ENCODE assay signal across 1 cellular context in genomic region chr10:62681211-62681940, GRCh38.
A peak's percentile ranks its signal among the peaks of the same experiment; 100 is the strongest.
TF ChIP-seq lines count a peak whose summit lies in the region.

No MANE protein-coding gene starts in this region.

TF ChIP-seq in GM12878, 131 proteins besides CTCF, POLR2A, EP300 and RAD21 (continued from another document):
- TF ChIP-seq, protein P1, sequence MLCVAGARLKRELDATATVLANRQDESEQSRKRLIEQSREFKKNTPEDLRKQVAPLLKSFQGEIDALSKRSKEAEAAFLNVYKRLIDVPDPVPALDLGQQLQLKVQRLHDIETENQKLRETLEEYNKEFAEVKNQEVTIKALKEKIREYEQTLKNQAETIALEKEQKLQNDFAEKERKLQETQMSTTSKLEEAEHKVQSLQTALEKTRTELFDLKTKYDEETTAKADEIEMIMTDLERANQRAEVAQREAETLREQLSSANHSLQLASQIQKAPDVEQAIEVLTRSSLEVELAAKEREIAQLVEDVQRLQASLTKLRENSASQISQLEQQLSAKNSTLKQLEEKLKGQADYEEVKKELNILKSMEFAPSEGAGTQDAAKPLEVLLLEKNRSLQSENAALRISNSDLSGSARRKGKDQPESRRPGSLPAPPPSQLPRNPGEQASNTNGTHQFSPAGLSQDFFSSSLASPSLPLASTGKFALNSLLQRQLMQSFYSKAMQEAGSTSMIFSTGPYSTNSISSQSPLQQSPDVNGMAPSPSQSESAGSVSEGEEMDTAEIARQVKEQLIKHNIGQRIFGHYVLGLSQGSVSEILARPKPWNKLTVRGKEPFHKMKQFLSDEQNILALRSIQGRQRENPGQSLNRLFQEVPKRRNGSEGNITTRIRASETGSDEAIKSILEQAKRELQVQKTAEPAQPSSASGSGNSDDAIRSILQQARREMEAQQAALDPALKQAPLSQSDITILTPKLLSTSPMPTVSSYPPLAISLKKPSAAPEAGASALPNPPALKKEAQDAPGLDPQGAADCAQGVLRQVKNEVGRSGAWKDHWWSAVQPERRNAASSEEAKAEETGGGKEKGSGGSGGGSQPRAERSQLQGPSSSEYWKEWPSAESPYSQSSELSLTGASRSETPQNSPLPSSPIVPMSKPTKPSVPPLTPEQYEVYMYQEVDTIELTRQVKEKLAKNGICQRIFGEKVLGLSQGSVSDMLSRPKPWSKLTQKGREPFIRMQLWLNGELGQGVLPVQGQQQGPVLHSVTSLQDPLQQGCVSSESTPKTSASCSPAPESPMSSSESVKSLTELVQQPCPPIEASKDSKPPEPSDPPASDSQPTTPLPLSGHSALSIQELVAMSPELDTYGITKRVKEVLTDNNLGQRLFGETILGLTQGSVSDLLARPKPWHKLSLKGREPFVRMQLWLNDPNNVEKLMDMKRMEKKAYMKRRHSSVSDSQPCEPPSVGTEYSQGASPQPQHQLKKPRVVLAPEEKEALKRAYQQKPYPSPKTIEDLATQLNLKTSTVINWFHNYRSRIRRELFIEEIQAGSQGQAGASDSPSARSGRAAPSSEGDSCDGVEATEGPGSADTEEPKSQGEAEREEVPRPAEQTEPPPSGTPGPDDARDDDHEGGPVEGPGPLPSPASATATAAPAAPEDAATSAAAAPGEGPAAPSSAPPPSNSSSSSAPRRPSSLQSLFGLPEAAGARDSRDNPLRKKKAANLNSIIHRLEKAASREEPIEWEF (IDR thresholded peaks at IDR 0.05; ENCODE audit: insufficient replicate concordance, low read depth, low read length) = peak; percentile 71
- TF ChIP-seq POLR2AphosphoS2 (IDR thresholded peaks at IDR 0.05; ENCODE audit: low read depth, low read length) (no peak), NBN (IDR thresholded peaks at IDR 0.05) (peak; percentile 98), SUZ12 (IDR thresholded peaks at IDR 0.05; ENCODE audit: unreplicated experiment) (no peak), BCL3 (IDR thresholded peaks at IDR 0.05; ENCODE audit: borderline replicate concordance, insufficient read depth, low read depth, low read length, poor library complexity, severe bottlenecking) (peak; percentile 85), NR2C1 (IDR thresholded peaks at IDR 0.05) (no peak), ZNF622 (IDR thresholded peaks at IDR 0.05) (no peak), JUND (IDR thresholded peaks at IDR 0.05; ENCODE audit: low read depth, low read length) (no peak), YY1 (IDR thresholded peaks at IDR 0.05; ENCODE audit: low read depth, low read length) (peak; percentile 87), PAX5 (IDR thresholded peaks at IDR 0.05; ENCODE audit: borderline replicate concordance, low read depth, low read length) (peak; percentile 74), HDGF (IDR thresholded peaks at IDR 0.05) (0 out of 2 replicates have a peak, but pooled peaks have one; percentile 68), RELB (IDR thresholded peaks at IDR 0.05; ENCODE audit: low read depth) (peak; percentile 94), TCF7 (IDR thresholded peaks at IDR 0.05; ENCODE audit: borderline replicate concordance) (peak; percentile 57; the same call in 1 of the 2 replicates), TBL1XR1 (IDR thresholded peaks at IDR 0.05; ENCODE audit: low read depth, low read length) (peak; percentile 97), LARP7 (IDR thresholded peaks at IDR 0.05) (no peak; the same call in 1 of the 2 replicates), RCOR1 (conservative IDR thresholded peaks at IDR 0.05; ENCODE audit: low read depth, low read length) (no peak), KLF5 (IDR thresholded peaks at IDR 0.05; ENCODE audit: partially characterized antibody) (peak; percentile 80), E4F1 (IDR thresholded peaks at IDR 0.05; ENCODE audit: borderline replicate concordance, partially characterized antibody) (no peak), ZNF24 (IDR thresholded peaks at IDR 0.05) (peak; percentile 48; the same call in 1 of the 2 replicates), STAT1 (conservative IDR thresholded peaks at IDR 0.05) (0 out of 2 replicates have a peak, but pooled peaks have one; percentile 68), MEF2B (IDR thresholded peaks at IDR 0.05; ENCODE audit: partially characterized antibody, poor library complexity, severe bottlenecking) (peak; percentile 89), E2F4 (IDR thresholded peaks at IDR 0.05; ENCODE audit: low read depth, low read length) (no peak), NR2C2 (IDR thresholded peaks at IDR 0.05; ENCODE audit: borderline replicate concordance, control insufficient read depth, insufficient read length, low read depth) (no peak), IRF4 (IDR thresholded peaks at IDR 0.05; ENCODE audit: low read depth, low read length) (0 out of 2 replicates have a peak, but pooled peaks have one; percentile 27), ZBED1 (IDR thresholded peaks at IDR 0.05; ENCODE audit: borderline replicate concordance) (peak; percentile 84; the same call in 1 of the 2 replicates), SMC3 (IDR thresholded peaks at IDR 0.05; ENCODE audit: borderline replicate concordance, low read length) (peak; percentile 57; the same call in 1 of the 2 replicates), TARDBP (IDR thresholded peaks at IDR 0.05; ENCODE audit: borderline replicate concordance) (peak; percentile 63; the same call in 1 of the 2 replicates), TAF1 (IDR thresholded peaks at IDR 0.05; ENCODE audit: borderline replicate concordance, low read depth, low read length) (no peak; the same call in 1 of the 2 replicates), ATF7 (IDR thresholded peaks at IDR 0.05; ENCODE audit: low read depth) (peak; percentile 93)
- TF ChIP-seq, protein P2, sequence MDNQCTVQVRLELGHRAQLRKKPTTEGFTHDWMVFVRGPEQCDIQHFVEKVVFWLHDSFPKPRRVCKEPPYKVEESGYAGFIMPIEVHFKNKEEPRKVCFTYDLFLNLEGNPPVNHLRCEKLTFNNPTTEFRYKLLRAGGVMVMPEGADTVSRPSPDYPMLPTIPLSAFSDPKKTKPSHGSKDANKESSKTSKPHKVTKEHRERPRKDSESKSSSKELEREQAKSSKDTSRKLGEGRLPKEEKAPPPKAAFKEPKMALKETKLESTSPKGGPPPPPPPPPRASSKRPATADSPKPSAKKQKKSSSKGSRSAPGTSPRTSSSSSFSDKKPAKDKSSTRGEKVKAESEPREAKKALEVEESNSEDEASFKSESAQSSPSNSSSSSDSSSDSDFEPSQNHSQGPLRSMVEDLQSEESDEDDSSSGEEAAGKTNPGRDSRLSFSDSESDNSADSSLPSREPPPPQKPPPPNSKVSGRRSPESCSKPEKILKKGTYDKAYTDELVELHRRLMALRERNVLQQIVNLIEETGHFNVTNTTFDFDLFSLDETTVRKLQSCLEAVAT (IDR thresholded peaks at IDR 0.05) = peak; percentile 95
- TF ChIP-seq, protein P3, sequence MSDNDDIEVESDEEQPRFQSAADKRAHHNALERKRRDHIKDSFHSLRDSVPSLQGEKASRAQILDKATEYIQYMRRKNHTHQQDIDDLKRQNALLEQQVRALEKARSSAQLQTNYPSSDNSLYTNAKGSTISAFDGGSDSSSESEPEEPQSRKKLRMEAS (IDR thresholded peaks at IDR 0.05; ENCODE audit: low read depth, low read length) = no peak; the same call in 1 of the 2 replicates
- TF ChIP-seq, protein P4, sequence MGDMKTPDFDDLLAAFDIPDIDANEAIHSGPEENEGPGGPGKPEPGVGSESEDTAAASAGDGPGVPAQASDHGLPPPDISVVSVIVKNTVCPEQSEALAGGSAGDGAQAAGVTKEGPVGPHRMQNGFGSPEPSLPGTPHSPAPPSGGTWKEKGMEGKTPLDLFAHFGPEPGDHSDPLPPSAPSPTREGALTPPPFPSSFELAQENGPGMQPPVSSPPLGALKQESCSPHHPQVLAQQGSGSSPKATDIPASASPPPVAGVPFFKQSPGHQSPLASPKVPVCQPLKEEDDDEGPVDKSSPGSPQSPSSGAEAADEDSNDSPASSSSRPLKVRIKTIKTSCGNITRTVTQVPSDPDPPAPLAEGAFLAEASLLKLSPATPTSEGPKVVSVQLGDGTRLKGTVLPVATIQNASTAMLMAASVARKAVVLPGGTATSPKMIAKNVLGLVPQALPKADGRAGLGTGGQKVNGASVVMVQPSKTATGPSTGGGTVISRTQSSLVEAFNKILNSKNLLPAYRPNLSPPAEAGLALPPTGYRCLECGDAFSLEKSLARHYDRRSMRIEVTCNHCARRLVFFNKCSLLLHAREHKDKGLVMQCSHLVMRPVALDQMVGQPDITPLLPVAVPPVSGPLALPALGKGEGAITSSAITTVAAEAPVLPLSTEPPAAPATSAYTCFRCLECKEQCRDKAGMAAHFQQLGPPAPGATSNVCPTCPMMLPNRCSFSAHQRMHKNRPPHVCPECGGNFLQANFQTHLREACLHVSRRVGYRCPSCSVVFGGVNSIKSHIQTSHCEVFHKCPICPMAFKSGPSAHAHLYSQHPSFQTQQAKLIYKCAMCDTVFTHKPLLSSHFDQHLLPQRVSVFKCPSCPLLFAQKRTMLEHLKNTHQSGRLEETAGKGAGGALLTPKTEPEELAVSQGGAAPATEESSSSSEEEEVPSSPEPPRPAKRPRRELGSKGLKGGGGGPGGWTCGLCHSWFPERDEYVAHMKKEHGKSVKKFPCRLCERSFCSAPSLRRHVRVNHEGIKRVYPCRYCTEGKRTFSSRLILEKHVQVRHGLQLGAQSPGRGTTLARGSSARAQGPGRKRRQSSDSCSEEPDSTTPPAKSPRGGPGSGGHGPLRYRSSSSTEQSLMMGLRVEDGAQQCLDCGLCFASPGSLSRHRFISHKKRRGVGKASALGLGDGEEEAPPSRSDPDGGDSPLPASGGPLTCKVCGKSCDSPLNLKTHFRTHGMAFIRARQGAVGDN (IDR thresholded peaks at IDR 0.05) = peak; percentile 42; the same call in 1 of the 2 replicates
- TF ChIP-seq, protein P5, sequence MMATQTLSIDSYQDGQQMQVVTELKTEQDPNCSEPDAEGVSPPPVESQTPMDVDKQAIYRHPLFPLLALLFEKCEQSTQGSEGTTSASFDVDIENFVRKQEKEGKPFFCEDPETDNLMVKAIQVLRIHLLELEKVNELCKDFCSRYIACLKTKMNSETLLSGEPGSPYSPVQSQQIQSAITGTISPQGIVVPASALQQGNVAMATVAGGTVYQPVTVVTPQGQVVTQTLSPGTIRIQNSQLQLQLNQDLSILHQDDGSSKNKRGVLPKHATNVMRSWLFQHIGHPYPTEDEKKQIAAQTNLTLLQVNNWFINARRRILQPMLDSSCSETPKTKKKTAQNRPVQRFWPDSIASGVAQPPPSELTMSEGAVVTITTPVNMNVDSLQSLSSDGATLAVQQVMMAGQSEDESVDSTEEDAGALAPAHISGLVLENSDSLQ (IDR thresholded peaks at IDR 0.05) = peak; percentile 65; the same call in 1 of the 2 replicates
TF ChIP-seq in GM12878: peak in this region for 65.
